ENCODE assay signal across 19 cellular contexts in genomic region chr5:94621763-94622162, GRCh38. TPM values are rescaled to one million over a fixed set of nuclear protein-coding genes. Genes with fewer than 3 reads are reported as not detected.
A peak's percentile ranks its signal among the peaks of the same experiment; 100 is the strongest.
DNase-seq lines count a peak whose midpoint lies in the region; ATAC-seq and TF ChIP-seq lines count a peak whose summit lies in the region.
"Had no signal": no experiment of that assay in that cellular context is flagged by ENCODE, and none has a peak within 500 bp of the region (broad histone marks: within the 10 kb centered on the region; RNA-seq: fewer than 3 reads in every experiment).

No MANE protein-coding gene starts in this region.

- POLR2A ChIA-PET in CD4-positive, alpha-beta T cell (lab: Charles Lee): no interaction called here

- CTCF ChIA-PET in CD4-positive, alpha-beta T cell (lab: Charles Lee): interaction anchor here (0.9 kb wide), 1 partner anchor 16 kb away, joined by 3 read pairs; no protein-coding TSS in a partner anchor

- no peak for ATAC-seq in CD4-positive, alpha-beta T cell (ENCODE audit: poor library complexity)
- ATAC-seq in DND-41 (ENCODE audit: insufficient read depth, low read depth): no peak
- ATAC-seq in HG02763 (IDR thresholded peaks at IDR 0.05; ENCODE audit: unreplicated experiment): no peak
- ATAC-seq: heart left ventricle had no signal

- no peak for TF ChIP-seq CTCF in CD4-positive, alpha-beta T cell (IDR thresholded peaks at IDR 0.05)
- TF ChIP-seq CTCF in DND-41 (IDR thresholded peaks at IDR 0.05; ENCODE audit: borderline replicate concordance, extremely low read depth, low read length, poor library complexity, severe bottlenecking): no peak
- TF ChIP-seq CTCF in fibroblast of lung (conservative IDR thresholded peaks at IDR 0.05 in 1 of 2, IDR thresholded peaks at IDR 0.05 in 1 of 2; ENCODE audit: low read depth in 1 of 2, low read length in 2 of 2): no peak

- no peak overlapping the region; a peak in 1 of 4 replicates for H3K4me3 ChIP-seq in DND-41 (ENCODE audit: low read depth in 1 of 2, low read length in 2 of 2)
- H3K4me3 ChIP-seq in fibroblast of lung (replicated peaks in 1 of 4; ENCODE audit: control extremely low read depth in 1 of 4, insufficient read depth in 1 of 4, low read depth in 3 of 4, low read length in 4 of 4): no peak overlapping the region
- H3K4me3 ChIP-seq: skin epidermis, suprapubic skin had no signal

- no peaks in the 10 kb centered on the region for H3K27me3 ChIP-seq in CD4-positive, alpha-beta T cell (ENCODE audit: control insufficient read depth, insufficient read depth, low read length)
- H3K27me3 ChIP-seq in DND-41 (ENCODE audit: insufficient read depth, low read length, poor library complexity) (no peaks in the 10 kb centered on the region), fibroblast of lung (ENCODE audit: control insufficient read depth, insufficient read depth, low read length) (no peaks in the 10 kb centered on the region)
- H3K27me3 ChIP-seq: heart left ventricle, suprapubic skin had no signal

- H3K4me1 Mint-ChIP-seq in CD4-positive, alpha-beta T cell (ENCODE audit: low read depth): peaks cover 55% of the 10 kb centered on the region

- DNase-seq in CD4-positive, alpha-beta T cell: no peak
- DNase-seq in DND-41 (no peak), SK-MEL-5 (ENCODE audit: low read depth, low spot score) (peak; percentile 1), fibroblast of lung (ENCODE audit: low read depth in 2 of 2) (peak in 1 of 2 donors; percentile 13), T-helper 9 cell (no peak), superior temporal gyrus (ENCODE audit: extremely low spot score) (no peak)
- DNase-seq: activated B cell treated with CpG ODN at 0.5 μM for 24 hours; activated gamma-delta T cell; DMS 273 treated with DMSO at 0.1 percent for 48 hours; effector CD8-positive, alpha-beta T cell; heart left ventricle; naive B cell; NCI-H146; NCI-H226; stimulated activated CD4-positive, alpha-beta T cell treated with anti-CD3 and anti-CD28 coated beads, Interleukin-4, amount 100 ng/mL, for 1 hour had no signal

- intact Hi-C loops in CD4-positive, alpha-beta T cell (cut with DNase I, micrococcal nuclease): no loop called here

- peaks cover 16% of the 10 kb centered on the region for H3K36me3 Mint-ChIP-seq in CD4-positive, alpha-beta T cell (ENCODE audit: low read depth)
- H3K36me3 Mint-ChIP-seq: naive B cell had no signal

- H3K36me3 ChIP-seq in DND-41 (ENCODE audit: insufficient read depth, low read length) (no peaks in the 10 kb centered on the region), fibroblast of lung (ENCODE audit: control insufficient read depth, insufficient read depth, low read length) (no peaks in the 10 kb centered on the region)
- H3K36me3 ChIP-seq: heart left ventricle, suprapubic skin had no signal

- in situ Hi-C loops in SK-MEL-5 (cut with HindIII; ENCODE audit: low pct_unique_long_range_greater_than_20kb, low sequenced_read_pairs): no loop called here

- peak overlapping the region; percentile 52 for H3K4me3 Mint-ChIP-seq in CD4-positive, alpha-beta T cell
- H3K4me3 Mint-ChIP-seq: activated B cell treated with CpG ODN at 0.5 μM for 24 hours, B cell had no signal

- H3K4me1 ChIP-seq in DND-41 (ENCODE audit: insufficient read depth, low read length) (peaks cover 35% of the 10 kb centered on the region), fibroblast of lung (ENCODE audit: control insufficient read depth, extremely low read depth, insufficient read depth, low read length) (peaks cover 4% of the 10 kb centered on the region)

- H2AFZ ChIP-seq in DND-41 (ENCODE audit: low read depth, low read length) (no peak overlapping the region), fibroblast of lung (ENCODE audit: low read length) (no peak overlapping the region)

- H3K27me3 Mint-ChIP-seq in CD4-positive, alpha-beta T cell: no peaks in the 10 kb centered on the region
- H3K27me3 Mint-ChIP-seq: activated B cell treated with CpG ODN at 0.5 μM for 24 hours, B cell, naive B cell had no signal

- H3K79me2 ChIP-seq in DND-41 (ENCODE audit: insufficient read depth, low read length) (peaks cover 81% of the 10 kb centered on the region), fibroblast of lung (ENCODE audit: control insufficient read depth, insufficient read depth, low read length) (peaks cover 26% of the 10 kb centered on the region)

- H3K27ac Mint-ChIP-seq in CD4-positive, alpha-beta T cell: no peak overlapping the region
- H3K27ac Mint-ChIP-seq: activated B cell treated with CpG ODN at 0.5 μM for 24 hours, B cell had no signal

- no peak overlapping the region for H3K27ac ChIP-seq in CD4-positive, alpha-beta T cell (ENCODE audit: low read depth, low read length)
- H3K27ac ChIP-seq in DND-41 (ENCODE audit: low read length) (no peak overlapping the region), fibroblast of lung (ENCODE audit: insufficient read depth, low read length) (no peak overlapping the region)
- H3K27ac ChIP-seq: suprapubic skin had no signal

- H3K4me2 ChIP-seq in DND-41 (ENCODE audit: insufficient read depth, low read length): peak overlapping the region; percentile 24; the same call in 1 of the 2 replicates
- peak overlapping the region; percentile 16 for H3K4me2 ChIP-seq in fibroblast of lung (ENCODE audit: extremely low read depth, insufficient read depth, low read length)

- H4K20me1 ChIP-seq in DND-41 (ENCODE audit: insufficient read depth, low read length) (peaks cover 28% of the 10 kb centered on the region; the same call in 1 of the 2 replicates), fibroblast of lung (ENCODE audit: control insufficient read depth, extremely low read depth, insufficient read depth, low read length) (no peaks in the 10 kb centered on the region)

- no peak overlapping the region for H3K9ac ChIP-seq in DND-41 (ENCODE audit: low read depth, low read length)
- H3K9ac ChIP-seq in fibroblast of lung (ENCODE audit: insufficient read depth, low read length): no peak overlapping the region

- H3K9me3 Mint-ChIP-seq in CD4-positive, alpha-beta T cell: no peaks in the 10 kb centered on the region
- H3K9me3 Mint-ChIP-seq: activated B cell treated with CpG ODN at 0.5 μM for 24 hours, naive B cell had no signal

- H3K9me3 ChIP-seq in CD4-positive, alpha-beta T cell (ENCODE audit: control insufficient read depth, low read length): no peaks in the 10 kb centered on the region
- H3K9me3 ChIP-seq in DND-41 (ENCODE audit: insufficient read depth, low read length, severe bottlenecking): no peaks in the 10 kb centered on the region
- no peaks in the 10 kb centered on the region for H3K9me3 ChIP-seq in fibroblast of lung (ENCODE audit: control insufficient read depth, insufficient read depth, low read depth, low read length)
- H3K9me3 ChIP-seq: heart left ventricle, suprapubic skin had no signal

RNA-seq across cellular contexts. Expression of gene SLF1, which starts 3.3 kb away (rescaled TPM):
- 1 to 10 TPM; 7.7 to 7.9 TPM for total RNA-seq in CD4-positive, alpha-beta T cell
- total RNA-seq in SK-MEL-5 (2014; rRNA removed; shearing (Covaris generic)): 14.2 and 16.2 TPM in 2 replicates
- 7.1 and 10.7 TPM in 2 replicates for polyA plus RNA-seq in SK-MEL-5 (2015; cell fraction: cytosol; rRNA removed)
- polyA plus RNA-seq in SK-MEL-5 (2015; cell fraction: nucleus; rRNA removed): 19.7 and 27.5 TPM in 2 replicates
- 4.5 and 5.4 TPM in 2 replicates for total RNA-seq in fibroblast of lung
- polyA plus RNA-seq in fibroblast of lung: 3.1 and 4.6 TPM in 2 replicates
- polyA plus RNA-seq in fibroblast of lung (2012): 2.3 and 3.4 TPM in 2 replicates
- polyA minus RNA-seq in fibroblast of lung (ENCODE audit: low replicate concordance): 0.75 TPM in 1 of 2 replicates, not detected in the other

RNA-seq across cellular contexts. Expression of gene KIAA0825, which starts 3.4 kb away (rescaled TPM):
- total RNA-seq in CD4-positive, alpha-beta T cell: 1 to 10 TPM; 1.5 to 1.6 TPM
- 0.08 and 0.43 TPM in 2 replicates for total RNA-seq in SK-MEL-5 (2014; rRNA removed; shearing (Covaris generic))
- polyA plus RNA-seq in SK-MEL-5 (2015; cell fraction: cytosol; rRNA removed): 0.05 and 0.10 TPM in 2 replicates
- 0.39 and 0.58 TPM in 2 replicates for polyA plus RNA-seq in SK-MEL-5 (2015; cell fraction: nucleus; rRNA removed)
- total RNA-seq in fibroblast of lung: 3.1 and 3.6 TPM in 2 replicates
- polyA plus RNA-seq in fibroblast of lung: 0.97 and 1.7 TPM in 2 replicates
- 0.73 and 1.3 TPM in 2 replicates for polyA plus RNA-seq in fibroblast of lung (2012)
- not detected in 2 replicates for polyA minus RNA-seq in fibroblast of lung (ENCODE audit: low replicate concordance)
